Comparison of ENCODE assay signal across 9 cellular contexts in the genomic region with DNA sequence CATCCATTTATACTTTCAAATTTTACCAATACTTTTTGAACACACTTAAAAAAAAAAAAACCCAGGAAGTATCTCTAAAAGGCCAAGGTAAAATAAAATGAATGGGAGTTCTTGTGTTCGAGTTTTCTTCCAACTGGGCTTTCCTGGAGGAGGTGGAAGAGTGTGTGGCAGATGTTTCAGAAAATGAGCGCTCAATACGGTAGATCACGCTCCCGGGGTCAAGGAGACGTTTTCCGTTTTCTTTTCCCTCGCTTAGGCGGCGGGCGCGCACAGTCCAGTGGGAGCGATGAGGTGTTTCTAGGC. TPM values are rescaled to one million over a fixed set of nuclear protein-coding genes. Genes with fewer than 3 reads are reported as not detected.
DNase-seq lines count a peak whose midpoint lies in the region; ATAC-seq and TF ChIP-seq lines count a peak whose summit lies in the region.
"Had no signal": no experiment of that assay in that cellular context is flagged by ENCODE, and none has a peak within 500 bp of the region (broad histone marks: within the 10 kb centered on the region; RNA-seq: fewer than 3 reads in every experiment).

No MANE protein-coding gene starts in this region.

- no peaks in the 10 kb centered on the region for H3K9me3 ChIP-seq in SK-N-MC (ENCODE audit: low read depth, low read length)
- no peaks in the 10 kb centered on the region for H3K9me3 ChIP-seq in fibroblast of lung (ENCODE audit: control insufficient read depth, insufficient read depth, low read depth, low read length)
- H3K9me3 ChIP-seq in gastrocnemius medialis, result no peaks in the 10 kb centered on the region

- no peaks in the 10 kb centered on the region for H3K27me3 ChIP-seq in fibroblast of lung (ENCODE audit: control insufficient read depth, insufficient read depth, low read length)
- no peaks in the 10 kb centered on the region for H3K27me3 ChIP-seq in gastrocnemius medialis

- DNase-seq in GM12864 (ENCODE audit: low read depth) (no peak), SK-N-MC (ENCODE audit: low read depth, low spot score) (no peak), fibroblast of lung (ENCODE audit: low read depth in 2 of 2) (no peak), gastrocnemius medialis (no peak), NCI-H2029 treated with DMSO at 0.1 percent for 48 hours (lab: John Stamatoyannopoulos, UW) (no peak), COLO668 (lab: John Stamatoyannopoulos, UW; ENCODE audit: unreplicated experiment) (no peak)
- DNase-seq in stimulated activated naive CD4-positive, alpha-beta T cell (lab: John Stamatoyannopoulos, UW), result no peak

- peak overlapping the region; percentile 30 for H3K4me3 ChIP-seq in GM12864 (ENCODE audit: low read depth, low read length)
- peak overlapping the region; percentile 70 for H3K4me3 ChIP-seq in SK-N-MC
- peak overlapping the region; percentile 34 to 67 (median 50) for H3K4me3 ChIP-seq in fibroblast of lung (replicated peaks in 1 of 4; ENCODE audit: control extremely low read depth in 1 of 4, insufficient read depth in 1 of 4, low read depth in 3 of 4, low read length in 4 of 4)
- H3K4me3 ChIP-seq in gastrocnemius medialis, result peak overlapping the region; percentile 34 to 93 (median 72)

- TF ChIP-seq CTCF in GM12864 (IDR thresholded peaks at IDR 0.05; ENCODE audit: low read depth, low read length, missing control alignments) (no peak), fibroblast of lung (conservative IDR thresholded peaks at IDR 0.05 in 1 of 2, IDR thresholded peaks at IDR 0.05 in 1 of 2; ENCODE audit: low read depth in 1 of 2, low read length in 2 of 2) (no peak), gastrocnemius medialis (IDR thresholded peaks at IDR 0.05 in 4 of 5, conservative IDR thresholded peaks at IDR 0.05 in 1 of 5) (no peak)

- peak overlapping the region; percentile 92 for H3K4me2 ChIP-seq in fibroblast of lung (ENCODE audit: extremely low read depth, insufficient read depth, low read length)

- H3K36me3 ChIP-seq in SK-N-MC (ENCODE audit: insufficient read depth, low read length) (peaks cover 9% of the 10 kb centered on the region; the same call in 1 of the 2 replicates), fibroblast of lung (ENCODE audit: control insufficient read depth, insufficient read depth, low read length) (no peaks in the 10 kb centered on the region), gastrocnemius medialis (peaks cover 0 to 11% of the 10 kb centered on the region in 2 donors)

- in situ Hi-C loops in gastrocnemius medialis (cut with MboI; ENCODE audit: low sequenced_read_pairs in 4 of 4), result loop anchor here in 2 of 4 donors (5.0 to 10.0 kb wide), 2 partner anchors 155 to 157 kb away; no protein-coding TSS in a partner anchor

- H4K20me1 ChIP-seq in fibroblast of lung (ENCODE audit: control insufficient read depth, extremely low read depth, insufficient read depth, low read length), result no peaks in the 10 kb centered on the region

- ATAC-seq in gastrocnemius medialis, result peak; percentile 6 to 8
- ATAC-seq in HG03175 (IDR thresholded peaks at IDR 0.05; ENCODE audit: unreplicated experiment), result no peak

- H2AFZ ChIP-seq in fibroblast of lung (ENCODE audit: low read length), result peak overlapping the region; percentile 92

- H3K4me1 ChIP-seq in fibroblast of lung (ENCODE audit: control insufficient read depth, extremely low read depth, insufficient read depth, low read length), result no peaks in the 10 kb centered on the region
- peaks cover 21 to 24% of the 10 kb centered on the region in 2 donors for H3K4me1 ChIP-seq in gastrocnemius medialis

- peaks cover 25% of the 10 kb centered on the region for H3K79me2 ChIP-seq in fibroblast of lung (ENCODE audit: control insufficient read depth, insufficient read depth, low read length)

- H3K9ac ChIP-seq in SK-N-MC (ENCODE audit: insufficient read length), result peak overlapping the region; percentile 71
- H3K9ac ChIP-seq in fibroblast of lung (ENCODE audit: insufficient read depth, low read length), result no peak overlapping the region

- peak overlapping the region; percentile 94 for H3K27ac ChIP-seq in SK-N-MC
- peak overlapping the region; percentile 67 for H3K27ac ChIP-seq in fibroblast of lung (ENCODE audit: insufficient read depth, low read length)
- peak overlapping the region; percentile 61 to 98 (median 72) for H3K27ac ChIP-seq in gastrocnemius medialis

- no peak for TF ChIP-seq POLR2A in gastrocnemius medialis (IDR thresholded peaks at IDR 0.05)

- intact Hi-C loops in gastrocnemius medialis (cut with DNase I; ENCODE audit: low total_unique reads), result loop anchor here (1.0 to 10.0 kb wide), 6 partner anchors 75 to 237 kb away; a partner anchor contains a TSS

RNA-seq across cellular contexts. Expression of a gene that starts 0.5 kb away (rescaled TPM):
- total RNA-seq in fibroblast of lung, result 28.2 and 30.7 TPM in 2 replicates
- polyA plus RNA-seq in fibroblast of lung, result 21.9 and 28.9 TPM in 2 replicates
- polyA plus RNA-seq in fibroblast of lung (2012), result 28.6 and 28.7 TPM in 2 replicates
- 37.7 and 45.8 TPM in 2 replicates for polyA minus RNA-seq in fibroblast of lung (ENCODE audit: low replicate concordance)
- 100 to 1,000 TPM in 2 of 4 donors, 10 to 100 TPM in 2; 42.6 to 143 (median 98.2) TPM for total RNA-seq in gastrocnemius medialis

RNA-seq across cellular contexts. Expression of a gene that starts 35.2 kb away (rescaled TPM):
- total RNA-seq in fibroblast of lung, result not detected in 2 replicates
- polyA plus RNA-seq in fibroblast of lung, result 0.36 TPM in 1 of 2 replicates, not detected in the other
- polyA plus RNA-seq in fibroblast of lung (2012), result 0.35 and 0.43 TPM in 2 replicates
- not detected in 2 replicates for polyA minus RNA-seq in fibroblast of lung (ENCODE audit: low replicate concordance)
- total RNA-seq in gastrocnemius medialis, result 10 to 100 TPM in 2 of 4 donors, 1 to 10 TPM in 2; 7.9 to 19.2 (median 11.1) TPM
- total RNA-seq: T-helper 2 cell treated with Interferon-gamma antibody and Interleukin-4, amounts not matched to agents 100 ng/mL and 5 ng/mL, for 36 hours had no signal
